Comparison of ENCODE assay signal across 8 cellular contexts in genomic region chr6:85405175-85405852, GRCh38. TPM values are rescaled to one million over a fixed set of nuclear protein-coding genes. Genes with fewer than 3 reads are reported as not detected.
DNase-seq lines count a peak whose midpoint lies in the region; ATAC-seq and TF ChIP-seq lines count a peak whose summit lies in the region.

No MANE protein-coding gene starts in this region.

- H3K4me3 ChIP-seq in mucosa of descending colon (no peak overlapping the region), heart right ventricle (no peak overlapping the region), uterus (no peak overlapping the region)

- peak; percentile 71 for ATAC-seq in HG02588 (IDR thresholded peaks at IDR 0.05; ENCODE audit: unreplicated experiment)
- peak; percentile 89 for ATAC-seq in mucosa of descending colon
- no peak for ATAC-seq in heart right ventricle
- ATAC-seq in GM21360 (IDR thresholded peaks at IDR 0.05; ENCODE audit: unreplicated experiment) = no peak
- ATAC-seq in HG03469 (IDR thresholded peaks at IDR 0.05; ENCODE audit: unreplicated experiment) = no peak

- WGBS in heart right ventricle, 2 donors = 46 to 60% methylated on average over 3 of the region's 3 CpGs

- DNase-seq in GM10248 (ENCODE audit: extremely low spot score) (peak; percentile 44), SW480 (ENCODE audit: low spot score) (peak; percentile 18), mucosa of descending colon (peak in 2 of 3 donors; percentile 55 to 59), heart right ventricle (no peak), uterus (no peak)

- POLR2A ChIA-PET in GM10248 (lab: Yijun Ruan, JAX) = no interaction called here

- H3K9me3 ChIP-seq in mucosa of descending colon (no peaks in the 10 kb centered on the region), heart right ventricle (no peaks in the 10 kb centered on the region), uterus (no peaks in the 10 kb centered on the region)

- CTCF ChIA-PET in GM10248 (lab: Yijun Ruan, JAX) = interaction anchor here (0.7 to 1.4 kb wide), 6 partner anchors 9 to 79 kb away, joined by 3 to 6 read pairs (median 4); no protein-coding TSS in a partner anchor

- TF ChIP-seq CTCF in GM10248 (IDR thresholded peaks at IDR 0.05; ENCODE audit: control extremely low read depth, extremely low read depth, low read depth, missing control alignments) = no peak
- TF ChIP-seq CTCF in mucosa of descending colon (IDR thresholded peaks at IDR 0.05) = no peak
- TF ChIP-seq CTCF in heart right ventricle (IDR thresholded peaks at IDR 0.05) = no peak
- TF ChIP-seq CTCF in uterus (IDR thresholded peaks at IDR 0.05) = no peak

- H3K36me3 ChIP-seq in mucosa of descending colon (ENCODE audit: low read depth) (no peaks in the 10 kb centered on the region), heart right ventricle (no peaks in the 10 kb centered on the region), uterus (no peaks in the 10 kb centered on the region)

- H3K27ac ChIP-seq in heart right ventricle = peak overlapping the region in 1 of 10 donors; percentile 20
- no peak overlapping the region for H3K27ac ChIP-seq in uterus

- H3K4me1 ChIP-seq in mucosa of descending colon (ENCODE audit: low read depth) (peaks cover 29% of the 10 kb centered on the region), heart right ventricle (peaks cover 0 to 42% (median 10%) of the 10 kb centered on the region in 9 donors), uterus (no peaks in the 10 kb centered on the region)

- no peak for TF ChIP-seq POLR2A in uterus (IDR thresholded peaks at IDR 0.05)

- intact Hi-C loops in mucosa of descending colon (cut with DNase I, micrococcal nuclease) = no loop called here
- intact Hi-C loops in heart right ventricle (cut with DNase I) = no loop called here
- intact Hi-C loops in uterus (cut with DNase I; ENCODE audit: low total_unique reads) = no loop called here

- no peaks in the 10 kb centered on the region for H3K27me3 ChIP-seq in heart right ventricle
- H3K27me3 ChIP-seq in uterus = no peaks in the 10 kb centered on the region

RNA-seq across cellular contexts. Expression of gene NT5E, which starts 44.6 kb away (rescaled TPM):
- total RNA-seq in mucosa of descending colon = 10 to 100 TPM; 29.0 to 75.8 (median 29.7) TPM
- total RNA-seq in heart right ventricle = 1 to 10 TPM; 2.1 to 8.4 (median 4.3) TPM
- 1 to 10 TPM in 1 of 2 donors, under 1 TPM in 1; 0.88 to 1.7 TPM for polyA plus RNA-seq in heart right ventricle
- total RNA-seq in uterus = 100 to 1,000 TPM in 1 of 4 donors, 10 to 100 TPM in 3; 23.5 to 136 (median 65.4) TPM

Comparison
In these comparisons a context has a peak if more than half of its experiments do, and no peak if none do; other contexts are left out.
1. DNase-seq: peak in GM10248 (single experiment), SW480 (single experiment) and mucosa of descending colon (2 of 3); none in heart right ventricle (0 of 2) and uterus (0 of 2).
2. ATAC-seq: peak in HG02588 (single experiment) and mucosa of descending colon (single experiment); none in heart right ventricle (0 of 8), GM21360 (single experiment) and HG03469 (single experiment).